ENCODE assay signal across 15 cellular contexts in genomic region chr7:33048704-33049103, GRCh38.
"Had no signal": no experiment of that assay in that cellular context is flagged by ENCODE, and none has a peak within 500 bp of the region (broad histone marks: within the 10 kb centered on the region; RNA-seq: fewer than 3 reads in every experiment).

No MANE protein-coding gene starts in this region.

- H3K4me3 ChIP-seq: dorsolateral prefrontal cortex, right atrium auricular region had no signal

- H3K36me3 Mint-ChIP-seq: naive thymus-derived CD4-positive, alpha-beta T cell had no signal

- H3K27me3 Mint-ChIP-seq: naive thymus-derived CD4-positive, alpha-beta T cell had no signal

- FAIRE-seq: frontal cortex, small intestine, urothelium cell line had no signal

- H3K27ac ChIP-seq: dorsolateral prefrontal cortex, right atrium auricular region had no signal

- H3K36me3 ChIP-seq: right atrium auricular region had no signal

- H3K27ac Mint-ChIP-seq: nephron progenitor cell had no signal

- H3K4me3 Mint-ChIP-seq: naive thymus-derived CD4-positive, alpha-beta T cell; nephron progenitor cell had no signal

- ATAC-seq: left lobe of liver; naive thymus-derived CD4-positive, alpha-beta T cell had no signal

- DNase-seq: cortex of kidney; dorsolateral prefrontal cortex; effector CD8-positive, alpha-beta T cell; islet precursor cell; mammary epithelial cell; naive thymus-derived CD4-positive, alpha-beta T cell; nephron progenitor cell; small intestine; stimulated activated CD4-positive, alpha-beta T cell treated with anti-CD3 and anti-CD28 coated beads, Interleukin-2, amount 100 ng/mL, for 48 hours; stimulated activated naive CD4-positive, alpha-beta T cell treated with Interleukin-2 at 50 U/mL for 16 hours; trophoblast cell had no signal

- H3K9me3 ChIP-seq: right atrium auricular region had no signal

- H3K9me3 Mint-ChIP-seq: naive thymus-derived CD4-positive, alpha-beta T cell; nephron progenitor cell had no signal

- H3K27me3 ChIP-seq: dorsolateral prefrontal cortex, right atrium auricular region had no signal
